ENCODE assay signal across 1 cellular context in the genomic region with DNA sequence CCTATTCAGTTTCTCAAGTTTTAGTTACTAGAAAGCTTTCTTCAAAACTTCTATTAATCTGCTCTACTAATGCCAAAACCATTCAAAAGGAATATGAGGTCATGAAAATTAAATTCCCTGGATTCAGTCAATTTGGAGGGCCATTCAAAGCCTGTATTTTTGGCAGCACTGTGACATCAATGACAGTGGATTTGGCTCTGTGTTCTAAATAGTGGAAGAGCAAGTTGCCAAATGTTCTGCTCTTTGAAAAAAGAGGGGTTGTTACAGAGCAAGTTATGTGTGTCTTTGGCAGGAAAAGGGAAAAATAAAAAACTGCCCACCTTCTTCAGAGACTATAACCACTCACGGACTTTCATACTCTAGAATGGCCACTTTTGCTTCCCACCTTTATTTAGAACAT.
TF ChIP-seq lines count a peak whose summit lies in the region.

No MANE protein-coding gene starts in this region.

TF ChIP-seq in K562, 482 proteins besides CTCF, POLR2A, EP300 and RAD21:
- TF ChIP-seq ZNF384 (IDR thresholded peaks at IDR 0.05; ENCODE audit: low read depth, low read length) (no peak), HDAC2 (IDR thresholded peaks at IDR 0.05) (no peak), HIVEP1 (CRISPR knock-in tag; IDR thresholded peaks at IDR 0.05) (no peak), POLR2AphosphoS2 (IDR thresholded peaks at IDR 0.05; ENCODE audit: low read length) (peak; percentile 65; the same call in 1 of the 2 replicates), SUPT5H (IDR thresholded peaks at IDR 0.05) (no peak)
- TF ChIP-seq, protein P1, sequence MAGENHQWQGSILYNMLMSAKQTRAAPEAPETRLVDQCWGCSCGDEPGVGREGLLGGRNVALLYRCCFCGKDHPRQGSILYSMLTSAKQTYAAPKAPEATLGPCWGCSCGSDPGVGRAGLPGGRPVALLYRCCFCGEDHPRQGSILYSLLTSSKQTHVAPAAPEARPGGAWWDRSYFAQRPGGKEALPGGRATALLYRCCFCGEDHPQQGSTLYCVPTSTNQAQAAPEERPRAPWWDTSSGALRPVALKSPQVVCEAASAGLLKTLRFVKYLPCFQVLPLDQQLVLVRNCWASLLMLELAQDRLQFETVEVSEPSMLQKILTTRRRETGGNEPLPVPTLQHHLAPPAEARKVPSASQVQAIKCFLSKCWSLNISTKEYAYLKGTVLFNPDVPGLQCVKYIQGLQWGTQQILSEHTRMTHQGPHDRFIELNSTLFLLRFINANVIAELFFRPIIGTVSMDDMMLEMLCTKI (IDR thresholded peaks at IDR 0.05; ENCODE audit: partially characterized antibody), result no peak
- TF ChIP-seq, protein P2, sequence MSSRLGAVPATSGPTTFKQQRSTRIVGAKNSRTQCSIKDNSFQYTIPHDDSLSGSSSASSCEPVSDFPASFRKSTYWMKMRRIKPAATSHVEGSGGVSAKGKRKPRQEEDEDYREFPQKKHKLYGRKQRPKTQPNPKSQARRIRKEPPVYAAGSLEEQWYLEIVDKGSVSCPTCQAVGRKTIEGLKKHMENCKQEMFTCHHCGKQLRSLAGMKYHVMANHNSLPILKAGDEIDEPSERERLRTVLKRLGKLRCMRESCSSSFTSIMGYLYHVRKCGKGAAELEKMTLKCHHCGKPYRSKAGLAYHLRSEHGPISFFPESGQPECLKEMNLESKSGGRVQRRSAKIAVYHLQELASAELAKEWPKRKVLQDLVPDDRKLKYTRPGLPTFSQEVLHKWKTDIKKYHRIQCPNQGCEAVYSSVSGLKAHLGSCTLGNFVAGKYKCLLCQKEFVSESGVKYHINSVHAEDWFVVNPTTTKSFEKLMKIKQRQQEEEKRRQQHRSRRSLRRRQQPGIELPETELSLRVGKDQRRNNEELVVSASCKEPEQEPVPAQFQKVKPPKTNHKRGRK (tag; IDR thresholded peaks at IDR 0.05), result no peak
